ENCODE assay signal across 14 cellular contexts in genomic region chr12:27236498-27236897, GRCh38. TPM values are rescaled to one million over a fixed set of nuclear protein-coding genes. Genes with fewer than 3 reads are reported as not detected.
DNase-seq lines count a peak whose midpoint lies in the region; ATAC-seq, FAIRE-seq and TF ChIP-seq lines count a peak whose summit lies in the region.
"Had no signal": no experiment of that assay in that cellular context is flagged by ENCODE, and none has a peak within 500 bp of the region (broad histone marks: within the 10 kb centered on the region; RNA-seq: fewer than 3 reads in every experiment).

No MANE protein-coding gene starts in this region.

- H3K27me3 Mint-ChIP-seq in activated naive CD8-positive, alpha-beta T cell treated with anti-CD3 and anti-CD28 coated beads, Interleukin-2, amount 50 U/mL, for 24 hours = no peaks in the 10 kb centered on the region
- H3K27me3 Mint-ChIP-seq in activated naive CD8-positive, alpha-beta T cell treated with anti-CD3 and anti-CD28 coated beads for 36 hours = no peaks in the 10 kb centered on the region
- no peaks in the 10 kb centered on the region for H3K27me3 Mint-ChIP-seq in stimulated activated naive CD8-positive, alpha-beta T cell treated with anti-CD3 and anti-CD28 coated beads, Interleukin-15, amount 100 ng/mL, for 72 hours

- no peaks in the 10 kb centered on the region for H3K36me3 Mint-ChIP-seq in activated naive CD8-positive, alpha-beta T cell treated with anti-CD3 and anti-CD28 coated beads, Interleukin-2, amount 50 U/mL, for 24 hours (ENCODE audit: low read depth)
- H3K36me3 Mint-ChIP-seq in activated naive CD8-positive, alpha-beta T cell treated with anti-CD3 and anti-CD28 coated beads for 36 hours = no peaks in the 10 kb centered on the region

- H3K4me3 Mint-ChIP-seq in activated naive CD8-positive, alpha-beta T cell treated with anti-CD3 and anti-CD28 coated beads, Interleukin-2, amount 50 U/mL, for 24 hours = no peak overlapping the region
- no peak overlapping the region for H3K4me3 Mint-ChIP-seq in activated naive CD8-positive, alpha-beta T cell treated with anti-CD3 and anti-CD28 coated beads for 36 hours
- no peak overlapping the region for H3K4me3 Mint-ChIP-seq in stimulated activated naive CD8-positive, alpha-beta T cell treated with anti-CD3 and anti-CD28 coated beads, Interleukin-15, amount 100 ng/mL, for 72 hours

- TF ChIP-seq CTCF in NB4 (IDR thresholded peaks at IDR 0.05; ENCODE audit: low read depth, low read length) (no peak), epithelial cell of esophagus (IDR thresholded peaks at IDR 0.05; ENCODE audit: insufficient read depth, low read depth, low read length, missing control alignments) (no peak)

- no peak for DNase-seq in activated naive CD8-positive, alpha-beta T cell treated with anti-CD3 and anti-CD28 coated beads, Interleukin-2, amount 50 U/mL, for 24 hours
- no peak for DNase-seq in activated naive CD8-positive, alpha-beta T cell treated with anti-CD3 and anti-CD28 coated beads for 36 hours
- DNase-seq in NB4 (ENCODE audit: low read depth) = peak; percentile 97
- DNase-seq in epithelial cell of esophagus (ENCODE audit: low read depth) = peak; percentile 41
- DNase-seq in stimulated activated naive CD8-positive, alpha-beta T cell treated with anti-CD3 and anti-CD28 coated beads, Interleukin-15, amount 100 ng/mL, for 72 hours = no peak
- DNase-seq in GM19239 (ENCODE audit: insufficient read length, low spot score) = no peak
- no peak for DNase-seq in COLO829 (ENCODE audit: low spot score)
- DNase-seq: activated T-cell treated with anti-CD3 and anti-CD28 coated beads for 4 hours, esophagus squamous epithelium, kidney, NCI-H1105 treated with DMSO at 0.1 percent for 48 hours had no signal

- H3K4me1 Mint-ChIP-seq in activated naive CD8-positive, alpha-beta T cell treated with anti-CD3 and anti-CD28 coated beads, Interleukin-2, amount 50 U/mL, for 24 hours = peaks cover 33% of the 10 kb centered on the region
- H3K4me1 Mint-ChIP-seq in activated naive CD8-positive, alpha-beta T cell treated with anti-CD3 and anti-CD28 coated beads for 36 hours = peaks cover 32% of the 10 kb centered on the region
- peaks cover 36% of the 10 kb centered on the region for H3K4me1 Mint-ChIP-seq in stimulated activated naive CD8-positive, alpha-beta T cell treated with anti-CD3 and anti-CD28 coated beads, Interleukin-15, amount 100 ng/mL, for 72 hours

- no peak overlapping the region for H3K27ac Mint-ChIP-seq in activated naive CD8-positive, alpha-beta T cell treated with anti-CD3 and anti-CD28 coated beads, Interleukin-2, amount 50 U/mL, for 24 hours
- no peak overlapping the region for H3K27ac Mint-ChIP-seq in activated naive CD8-positive, alpha-beta T cell treated with anti-CD3 and anti-CD28 coated beads for 36 hours
- H3K27ac Mint-ChIP-seq in stimulated activated naive CD8-positive, alpha-beta T cell treated with anti-CD3 and anti-CD28 coated beads, Interleukin-15, amount 100 ng/mL, for 72 hours = no peak overlapping the region

- FAIRE-seq in GM19239 (lab: Jason Lieb, UNC) = no peak
- FAIRE-seq: kidney had no signal

- peaks cover 5% of the 10 kb centered on the region for H3K9me3 Mint-ChIP-seq in activated naive CD8-positive, alpha-beta T cell treated with anti-CD3 and anti-CD28 coated beads, Interleukin-2, amount 50 U/mL, for 24 hours
- H3K9me3 Mint-ChIP-seq in activated naive CD8-positive, alpha-beta T cell treated with anti-CD3 and anti-CD28 coated beads for 36 hours = no peaks in the 10 kb centered on the region
- H3K9me3 Mint-ChIP-seq in stimulated activated naive CD8-positive, alpha-beta T cell treated with anti-CD3 and anti-CD28 coated beads, Interleukin-15, amount 100 ng/mL, for 72 hours = peaks cover 0 to 7% of the 10 kb centered on the region in 2 donors

- H3K4me3 ChIP-seq in NB4 (ENCODE audit: low read depth, low read length) (no peak overlapping the region), epithelial cell of esophagus (ENCODE audit: low read length) (no peak overlapping the region)
- H3K4me3 ChIP-seq: BLaER1, cardiac muscle cell, esophagus squamous epithelium had no signal

- no peak for TF ChIP-seq POLR2A in NB4 (IDR thresholded peaks at IDR 0.05; ENCODE audit: extremely low read depth, insufficient read length)

- peak; percentile 51 for ATAC-seq in activated naive CD8-positive, alpha-beta T cell treated with anti-CD3 and anti-CD28 coated beads, Interleukin-2, amount 50 U/mL, for 24 hours
- ATAC-seq in stimulated activated naive CD8-positive, alpha-beta T cell treated with anti-CD3 and anti-CD28 coated beads, Interleukin-15, amount 100 ng/mL, for 72 hours = peak; percentile 82
- ATAC-seq in GM21717 (IDR thresholded peaks at IDR 0.05; ENCODE audit: unreplicated experiment) = no peak

RNA-seq across cellular contexts. Expression of gene STK38L, which starts 7.6 kb away (rescaled TPM):
- 10 to 100 TPM; 31.2 to 32.0 TPM for total RNA-seq in activated naive CD8-positive, alpha-beta T cell treated with anti-CD3 and anti-CD28 coated beads for 36 hours

Comparison
In these comparisons a context has a peak if more than half of its experiments do, and no peak if none do; other contexts are left out.
1. DNase-seq: peak in NB4 (single experiment) and epithelial cell of esophagus (single experiment); none in activated naive CD8-positive, alpha-beta T cell treated with anti-CD3 and anti-CD28 coated beads, Interleukin-2, amount 50 U/mL, for 24 hours (single experiment), activated naive CD8-positive, alpha-beta T cell treated with anti-CD3 and anti-CD28 coated beads for 36 hours (single experiment), stimulated activated naive CD8-positive, alpha-beta T cell treated with anti-CD3 and anti-CD28 coated beads, Interleukin-15, amount 100 ng/mL, for 72 hours (0 of 2), GM19239 (single experiment) and COLO829 (single experiment).